ENCODE assay signal across 9 cellular contexts in genomic region chr1:8202182-8202905, GRCh38.
A peak's percentile ranks its signal among the peaks of the same experiment; 100 is the strongest.
DNase-seq lines count a peak whose midpoint lies in the region; ATAC-seq and TF ChIP-seq lines count a peak whose summit lies in the region.
"Had no signal": no experiment of that assay in that cellular context is flagged by ENCODE, and none has a peak within 500 bp of the region (broad histone marks: within the 10 kb centered on the region; RNA-seq: fewer than 3 reads in every experiment).

No MANE protein-coding gene starts in this region.

- peak; percentile 64 to 66 for ATAC-seq in upper lobe of left lung (ENCODE audit: low FRiP score in 2 of 2)
- ATAC-seq: activated CD4-positive, CD25-positive, alpha-beta regulatory T cell treated with anti-CD3 and anti-CD28 coated beads, Interleukin-2, amount 50 U/mL, for 24 hours had no signal

- no peak for TF ChIP-seq CTCF in upper lobe of left lung (IDR thresholded peaks at IDR 0.05)

- H3K4me1 ChIP-seq in mesodermal cell (ENCODE audit: control insufficient read depth, insufficient read depth, low read length, poor library complexity, severe bottlenecking) (peaks cover 41% of the 10 kb centered on the region), upper lobe of left lung (peaks cover 27 to 41% (median 36%) of the 10 kb centered on the region in 4 donors)

- H3K27ac ChIP-seq in mesodermal cell (ENCODE audit: low read depth, low read length, severe bottlenecking) (peak overlapping the region; percentile 0), upper lobe of left lung (peak overlapping the region; percentile 49 to 75 (median 72))

- TF ChIP-seq POLR2A in upper lobe of left lung (IDR thresholded peaks at IDR 0.05): peak in 1 of 4 donors; percentile 18

- DNase-seq in NCI-H2227 (lab: John Stamatoyannopoulos, UW; ENCODE audit: unreplicated experiment) (peak; percentile 80), dermis microvascular lymphatic vessel endothelial cell (ENCODE audit: low read depth in 2 of 2) (peak; percentile 81 to 87), upper lobe of left lung (peak in 1 of 2 donors; percentile 54), NCI-H345 (lab: John Stamatoyannopoulos, UW) (no peak), 8988T (no peak), KBM-7 (no peak), Kasumi-1 (lab: John Stamatoyannopoulos, UW) (no peak)

- no peaks in the 10 kb centered on the region for H3K9me3 ChIP-seq in mesodermal cell (ENCODE audit: control insufficient read depth, low read length)
- H3K9me3 ChIP-seq in upper lobe of left lung: no peaks in the 10 kb centered on the region

- H3K4me3 ChIP-seq in mesodermal cell (ENCODE audit: extremely low read depth, insufficient read depth, low read length, poor library complexity, severe bottlenecking): no peak overlapping the region
- no peak overlapping the region for H3K4me3 ChIP-seq in upper lobe of left lung

- H3K27me3 ChIP-seq in upper lobe of left lung: no peaks in the 10 kb centered on the region

- 77 to 89% methylated on average over 9 to 12 of the region's 19 CpGs for WGBS in mesodermal cell (ENCODE audit: insufficient coverage in 2 of 2), 2 experiments
- WGBS in upper lobe of left lung, 2 donors: 66 to 75% methylated on average over 18 to 19 of the region's 19 CpGs

- TF ChIP-seq EP300 in upper lobe of left lung (IDR thresholded peaks at IDR 0.05): peak in 1 of 4 donors; percentile 3

- H3K36me3 ChIP-seq in mesodermal cell (ENCODE audit: control insufficient read depth, insufficient read depth, low read length) (no peaks in the 10 kb centered on the region), upper lobe of left lung (no peaks in the 10 kb centered on the region)

- in situ Hi-C loops in KBM-7 (cut with MboI; ENCODE audit: low pct_unique_long_range_greater_than_20kb, low sequenced_read_pairs): no loop called here

Comparison
In these comparisons a context has a peak if more than half of its experiments do, and no peak if none do; other contexts are left out.
1. DNase-seq: peak in NCI-H2227 (single experiment) and dermis microvascular lymphatic vessel endothelial cell (2 of 2); none in NCI-H345 (single experiment), 8988T (single experiment), KBM-7 (single experiment) and Kasumi-1 (0 of 2).